9 cellular contexts compared by ENCODE assay signal in genomic region chr12:57840701-57841100, GRCh38. TPM values are rescaled to one million over a fixed set of nuclear protein-coding genes. Genes with fewer than 3 reads are reported as not detected.
DNase-seq lines count a peak whose midpoint lies in the region; ATAC-seq, FAIRE-seq and TF ChIP-seq lines count a peak whose summit lies in the region.
"Had no signal": no experiment of that assay in that cellular context is flagged by ENCODE, and none has a peak within 500 bp of the region (broad histone marks: within the 10 kb centered on the region; RNA-seq: fewer than 3 reads in every experiment).

No MANE protein-coding gene starts in this region.

- no peaks in the 10 kb centered on the region for H3K27me3 Mint-ChIP-seq in CD4-positive, alpha-beta memory T cell
- H3K27me3 Mint-ChIP-seq in activated CD4-positive, alpha-beta T cell treated with anti-CD3 and anti-CD28 coated beads, Interleukin-2, amount 10 ng/mL, durations not matched to agents 24 days and 14 days: no peaks in the 10 kb centered on the region

- FAIRE-seq in GM12891 (lab: Jason Lieb, UNC): no peak
- FAIRE-seq: bronchial epithelial cell had no signal

- no peaks in the 10 kb centered on the region for H3K9me3 Mint-ChIP-seq in CD4-positive, alpha-beta memory T cell
- no peaks in the 10 kb centered on the region for H3K9me3 Mint-ChIP-seq in activated CD4-positive, alpha-beta T cell treated with anti-CD3 and anti-CD28 coated beads, Interleukin-2, amount 10 ng/mL, durations not matched to agents 24 days and 14 days

- peak overlapping the region in 7 of 8 donors; percentile 51 to 97 (median 94) for H3K4me3 Mint-ChIP-seq in CD4-positive, alpha-beta memory T cell
- H3K4me3 Mint-ChIP-seq in activated CD4-positive, alpha-beta T cell treated with anti-CD3 and anti-CD28 coated beads, Interleukin-2, amount 10 ng/mL, durations not matched to agents 24 days and 14 days: no peak overlapping the region

- no peak for ATAC-seq in HG03025 (IDR thresholded peaks at IDR 0.05; ENCODE audit: low FRiP score, unreplicated experiment)

- no peak overlapping the region for H3K4me3 ChIP-seq in CD4-positive, alpha-beta memory T cell (ENCODE audit: low read length in 2 of 2)
- H3K4me3 ChIP-seq in muscle layer of colon (ENCODE audit: low read depth in 1 of 2, low read length in 2 of 2): peak overlapping the region; percentile 11 to 47

- H3K27me3 ChIP-seq in CD4-positive, alpha-beta memory T cell (ENCODE audit: insufficient read depth, low read length): no peaks in the 10 kb centered on the region
- no peaks in the 10 kb centered on the region for H3K27me3 ChIP-seq in muscle layer of colon (ENCODE audit: control insufficient read depth in 1 of 2, insufficient read depth in 2 of 2, low read length in 2 of 2)

- peak overlapping the region; percentile 83 to 95 (median 89) for H3K27ac Mint-ChIP-seq in CD4-positive, alpha-beta memory T cell
- H3K27ac Mint-ChIP-seq in activated CD4-positive, alpha-beta T cell treated with anti-CD3 and anti-CD28 coated beads, Interleukin-2, amount 10 ng/mL, durations not matched to agents 24 days and 14 days: no peak overlapping the region

- CTCF ChIA-PET in CD4-positive, alpha-beta memory T cell (lab: Charles Lee; ENCODE audit: partially characterized antibody): interaction anchor here (1.0 to 1.2 kb wide), 2 partner anchors 22 to 38 kb away, joined by 3 to 4 read pairs; partner anchors contain the start of gene AVIL

- peaks cover 5 to 13% of the 10 kb centered on the region in 2 donors for H3K36me3 Mint-ChIP-seq in CD4-positive, alpha-beta memory T cell
- peaks cover 6% of the 10 kb centered on the region for H3K36me3 Mint-ChIP-seq in activated CD4-positive, alpha-beta T cell treated with anti-CD3 and anti-CD28 coated beads, Interleukin-2, amount 10 ng/mL, durations not matched to agents 24 days and 14 days (ENCODE audit: low read depth)

- no peak for DNase-seq in CD4-positive, alpha-beta memory T cell
- peak; percentile 65 for DNase-seq in NCI-H128 (lab: John Stamatoyannopoulos, UW; ENCODE audit: unreplicated experiment)
- peak; percentile 69 for DNase-seq in astrocyte of the hippocampus (ENCODE audit: low read depth, low spot score)
- no peak for DNase-seq in NCI-H1436 (lab: John Stamatoyannopoulos, UW)
- no peak for DNase-seq in activated CD4-positive, alpha-beta T cell treated with anti-CD3 and anti-CD28 coated beads, Interleukin-2, amount 10 ng/mL, durations not matched to agents 24 days and 14 days
- DNase-seq in GM12891 (ENCODE audit: insufficient read length, low spot score): no peak

- H3K9ac ChIP-seq in muscle layer of colon (ENCODE audit: low read length): no peak overlapping the region

- no peaks in the 10 kb centered on the region for H3K36me3 ChIP-seq in CD4-positive, alpha-beta memory T cell (ENCODE audit: insufficient read depth, low read length)
- H3K36me3 ChIP-seq in muscle layer of colon (ENCODE audit: insufficient read depth, low read length): no peaks in the 10 kb centered on the region

- H3K4me1 Mint-ChIP-seq in CD4-positive, alpha-beta memory T cell: peaks cover 76 to 90% (median 83%) of the 10 kb centered on the region in 4 donors
- H3K4me1 Mint-ChIP-seq in activated CD4-positive, alpha-beta T cell treated with anti-CD3 and anti-CD28 coated beads, Interleukin-2, amount 10 ng/mL, durations not matched to agents 24 days and 14 days: peaks cover 75% of the 10 kb centered on the region

- POLR2A ChIA-PET in CD4-positive, alpha-beta memory T cell (lab: Charles Lee; ENCODE audit: partially characterized antibody): no interaction called here

- H3K27ac ChIP-seq in CD4-positive, alpha-beta memory T cell (ENCODE audit: low read depth, low read length): peak overlapping the region; percentile 74
- peak overlapping the region; percentile 100 for H3K27ac ChIP-seq in muscle layer of colon (ENCODE audit: low read depth, low read length)

- peaks cover 89% of the 10 kb centered on the region for H3K4me1 ChIP-seq in CD4-positive, alpha-beta memory T cell (ENCODE audit: insufficient read depth, low read length)
- H3K4me1 ChIP-seq in muscle layer of colon (ENCODE audit: insufficient read depth, low read length): peaks cover 82% of the 10 kb centered on the region

- no peak for TF ChIP-seq POLR2A in GM12891 (IDR thresholded peaks at IDR 0.05; ENCODE audit: low read depth, low read length)

- intact Hi-C loops in CD4-positive, alpha-beta memory T cell (cut with micrococcal nuclease): no loop called here
- intact Hi-C loops in activated CD4-positive, alpha-beta T cell treated with anti-CD3 and anti-CD28 coated beads, Interleukin-2, amount 10 ng/mL, durations not matched to agents 24 days and 14 days (cut with micrococcal nuclease): loop anchor here (5.0 to 10.0 kb wide), 2 partner anchors 83 to 1754 kb away; partner anchors contain the start of genes MARCHF9 and SLC16A7

- H3K9me3 ChIP-seq in CD4-positive, alpha-beta memory T cell (ENCODE audit: control insufficient read depth in 1 of 2, low read length in 2 of 2): no peaks in the 10 kb centered on the region
- no peaks in the 10 kb centered on the region for H3K9me3 ChIP-seq in muscle layer of colon (ENCODE audit: low read length)

TF ChIP-seq in GM12891, 5 proteins besides CTCF, POLR2A, EP300 and RAD21:
- TF ChIP-seq POLR2AphosphoS5 (IDR thresholded peaks at IDR 0.05; ENCODE audit: low read depth, low read length) (no peak), TAF1 (IDR thresholded peaks at IDR 0.05; ENCODE audit: low read depth, low read length) (no peak), PAX5 (IDR thresholded peaks at IDR 0.05; ENCODE audit: insufficient read depth, low read length, severe bottlenecking) (no peak), POU2F2 (IDR thresholded peaks at IDR 0.05; ENCODE audit: low read depth, low read length) (no peak), SPI1 (IDR thresholded peaks at IDR 0.05; ENCODE audit: low read depth, low read length) (no peak)

RNA-seq across cellular contexts. Expression of gene CTDSP2, which starts 5.8 kb away (rescaled TPM):
- 100 to 1,000 TPM; 274 to 285 TPM for total RNA-seq in CD4-positive, alpha-beta memory T cell
- polyA plus RNA-seq in CD4-positive, alpha-beta memory T cell: 10 to 100 TPM; 57.7 to 74.8 TPM
- 81.4 and 82.7 TPM in 2 replicates for total RNA-seq in activated CD4-positive, alpha-beta T cell treated with anti-CD3 and anti-CD28 coated beads, Interleukin-2, amount 10 ng/mL, durations not matched to agents 24 days and 14 days
- 38.8 TPM for polyA plus RNA-seq in GM12891 (2012; ENCODE audit: low read depth, missing spikeins)

RNA-seq across cellular contexts. Expression of gene AVIL, which starts 22.2 kb away (rescaled TPM):
- 10 to 100 TPM; 14.6 to 15.9 TPM for total RNA-seq in CD4-positive, alpha-beta memory T cell
- under 1 TPM in 1 of 2 donors, not detected in 1; 0.68 TPM for polyA plus RNA-seq in CD4-positive, alpha-beta memory T cell
- 1.2 and 1.9 TPM in 2 replicates for total RNA-seq in activated CD4-positive, alpha-beta T cell treated with anti-CD3 and anti-CD28 coated beads, Interleukin-2, amount 10 ng/mL, durations not matched to agents 24 days and 14 days
- 0.64 TPM for polyA plus RNA-seq in GM12891 (2012; ENCODE audit: low read depth, missing spikeins)

RNA-seq across cellular contexts. Expression of gene TSFM, which starts 58.1 kb away (rescaled TPM):
- 10 to 100 TPM; 18.9 to 22.2 TPM for total RNA-seq in CD4-positive, alpha-beta memory T cell
- 10 to 100 TPM; 23.2 to 32.5 TPM for polyA plus RNA-seq in CD4-positive, alpha-beta memory T cell
- 62.5 and 64.3 TPM in 2 replicates for total RNA-seq in activated CD4-positive, alpha-beta T cell treated with anti-CD3 and anti-CD28 coated beads, Interleukin-2, amount 10 ng/mL, durations not matched to agents 24 days and 14 days
- 41.6 TPM for polyA plus RNA-seq in GM12891 (2012; ENCODE audit: low read depth, missing spikeins)

Comparison
In these comparisons a context has a peak if more than half of its experiments do, and no peak if none do; other contexts are left out.
1. DNase-seq: peak in NCI-H128 (single experiment) and astrocyte of the hippocampus (single experiment); none in CD4-positive, alpha-beta memory T cell (0 of 5), NCI-H1436 (single experiment), activated CD4-positive, alpha-beta T cell treated with anti-CD3 and anti-CD28 coated beads, Interleukin-2, amount 10 ng/mL, durations not matched to agents 24 days and 14 days (single experiment) and GM12891 (single experiment).
2. H3K4me3 ChIP-seq: peak in muscle layer of colon (2 of 2); none in CD4-positive, alpha-beta memory T cell (0 of 2).